17 cellular contexts compared by ENCODE assay signal in genomic region chr1:247908761-247909160, GRCh38. TPM values are rescaled to one million over a fixed set of nuclear protein-coding genes. Genes with fewer than 3 reads are reported as not detected.
DNase-seq lines count a peak whose midpoint lies in the region; ATAC-seq, FAIRE-seq and TF ChIP-seq lines count a peak whose summit lies in the region.
"Had no signal": no experiment of that assay in that cellular context is flagged by ENCODE, and none has a peak within 500 bp of the region (broad histone marks: within the 10 kb centered on the region; RNA-seq: fewer than 3 reads in every experiment).

No MANE protein-coding gene starts in this region.

- no peak for FAIRE-seq in urothelium cell line (lab: Jason Lieb, UNC)
- FAIRE-seq: A549, GM19239, H1 had no signal

- H3K36me3 ChIP-seq in GM23338 (ENCODE audit: insufficient read depth), result no peaks in the 10 kb centered on the region
- no peaks in the 10 kb centered on the region for H3K36me3 ChIP-seq in PC-3 (ENCODE audit: low read depth, low read length)
- H3K36me3 ChIP-seq: BE2C, HAP-1 had no signal

- H3K4me2 ChIP-seq in GM23338 (peak overlapping the region; percentile 50; the same call in 1 of the 2 replicates), PC-3 (ENCODE audit: low read length) (no peak overlapping the region)
- H3K4me2 ChIP-seq: A549 had no signal

- H4K20me1 ChIP-seq in GM23338 (replicated peaks; ENCODE audit: insufficient read depth) (no peaks in the 10 kb centered on the region), PC-3 (ENCODE audit: low read length) (no peaks in the 10 kb centered on the region)

- intact Hi-C loops in CD4-positive, alpha-beta T cell (cut with DNase I, micrococcal nuclease), result no loop called here
- intact Hi-C loops in PC-3 (cut with micrococcal nuclease), result no loop called here

- no peak for ATAC-seq in CD4-positive, alpha-beta T cell (ENCODE audit: poor library complexity)
- ATAC-seq in GM23338 (no peak), PC-3 (no peak)
- ATAC-seq: A549 had no signal

- peak overlapping the region; percentile 48 for H3K4me3 Mint-ChIP-seq in CD4-positive, alpha-beta T cell
- H3K4me3 Mint-ChIP-seq in GM23338, result no peak overlapping the region
- H3K4me3 Mint-ChIP-seq: CD14-positive monocyte had no signal

- H3K27me3 ChIP-seq in CD4-positive, alpha-beta T cell (ENCODE audit: control insufficient read depth, insufficient read depth, low read length), result no peaks in the 10 kb centered on the region
- H3K27me3 ChIP-seq in GM23338 (ENCODE audit: insufficient read depth) (no peaks in the 10 kb centered on the region), PC-3 (ENCODE audit: low read length) (no peaks in the 10 kb centered on the region)
- H3K27me3 ChIP-seq: BE2C had no signal

- no peak overlapping the region for H3K4me3 ChIP-seq in GM23338
- no peak overlapping the region for H3K4me3 ChIP-seq in PC-3 (ENCODE audit: low read length)
- H3K4me3 ChIP-seq: A549, HAP-1 had no signal

- no peaks in the 10 kb centered on the region for H3K9me2 ChIP-seq in GM23338 (ENCODE audit: insufficient read depth)
- H3K9me2 ChIP-seq in PC-3 (replicated peaks; ENCODE audit: low read length), result no peaks in the 10 kb centered on the region

- TF ChIP-seq CTCF in CD4-positive, alpha-beta T cell (IDR thresholded peaks at IDR 0.05), result no peak
- TF ChIP-seq CTCF in GM23338 (conservative IDR thresholded peaks at IDR 0.05; ENCODE audit: low read depth in 2 of 2) (no peak), PC-3 (conservative IDR thresholded peaks at IDR 0.05; ENCODE audit: low read depth, low read length) (no peak)

- CTCF ChIA-PET in CD4-positive, alpha-beta T cell (lab: Charles Lee), result no interaction called here
- CTCF ChIA-PET in PC-3 (lab: Charles Lee), result no interaction called here

- H3K4me1 Mint-ChIP-seq in CD4-positive, alpha-beta T cell (ENCODE audit: low read depth), result peaks cover 18% of the 10 kb centered on the region
- peaks cover 14% of the 10 kb centered on the region for H3K4me1 Mint-ChIP-seq in GM23338

- no peaks in the 10 kb centered on the region for H3K79me2 ChIP-seq in GM23338 (replicated peaks; ENCODE audit: insufficient read depth)
- H3K79me2 ChIP-seq in PC-3 (ENCODE audit: low read length), result no peaks in the 10 kb centered on the region

- H3K27ac Mint-ChIP-seq in CD4-positive, alpha-beta T cell, result no peak overlapping the region
- no peak overlapping the region for H3K27ac Mint-ChIP-seq in GM23338
- H3K27ac Mint-ChIP-seq: CD14-positive monocyte had no signal

- no peaks in the 10 kb centered on the region for H3K9me3 ChIP-seq in CD4-positive, alpha-beta T cell (ENCODE audit: control insufficient read depth, low read length)
- no peaks in the 10 kb centered on the region for H3K9me3 ChIP-seq in PC-3 (ENCODE audit: low read length)
- H3K9me3 ChIP-seq: A549, BE2C, Caco-2, HAP-1 had no signal

- no peak for DNase-seq in CD4-positive, alpha-beta T cell
- DNase-seq in GM23338 (ENCODE audit: low spot score) (peak; percentile 48), PC-3 (peak; percentile 47), urothelium cell line (ENCODE audit: low spot score) (peak; percentile 41), RPMI8226 (no peak), mesenteric fat pad (ENCODE audit: low spot score) (no peak)
- DNase-seq: BE2C; Caco-2; CD8-positive, alpha-beta memory T cell; DND-41; GF-D8 had no signal

- no TSS peak for BruUV-seq in PC-3 (replicated peaks; lab: Mats Ljungman, UMichigan)

- H3K9me3 Mint-ChIP-seq in CD4-positive, alpha-beta T cell, result no peaks in the 10 kb centered on the region
- peaks cover 90% of the 10 kb centered on the region for H3K9me3 Mint-ChIP-seq in GM23338

- no peak overlapping the region for H3K9ac ChIP-seq in PC-3 (ENCODE audit: low read length)

- H3K27me3 Mint-ChIP-seq in CD4-positive, alpha-beta T cell, result no peaks in the 10 kb centered on the region
- peaks cover 3% of the 10 kb centered on the region for H3K27me3 Mint-ChIP-seq in GM23338 (ENCODE audit: insufficient read depth, low read depth, poor library complexity)
- H3K27me3 Mint-ChIP-seq: CD8-positive, alpha-beta memory T cell had no signal

- peaks cover 7% of the 10 kb centered on the region for H3K36me3 Mint-ChIP-seq in CD4-positive, alpha-beta T cell (ENCODE audit: low read depth)
- H3K36me3 Mint-ChIP-seq in GM23338 (ENCODE audit: low read depth), result peaks cover 40% of the 10 kb centered on the region
- H3K36me3 Mint-ChIP-seq: CD14-positive monocyte had no signal

- H3K4me1 ChIP-seq in GM23338 (ENCODE audit: insufficient read depth) (peaks cover 20% of the 10 kb centered on the region), PC-3 (ENCODE audit: insufficient read depth, low read length) (peaks cover 20% of the 10 kb centered on the region)
- H3K4me1 ChIP-seq: A549, BE2C, Caco-2, HAP-1 had no signal

- H2AFZ ChIP-seq in GM23338 (no peak overlapping the region; the same call in 1 of the 2 replicates), PC-3 (ENCODE audit: low read length) (no peak overlapping the region)

- no peak overlapping the region for H3K27ac ChIP-seq in CD4-positive, alpha-beta T cell (ENCODE audit: low read depth, low read length)
- H3K27ac ChIP-seq in GM23338 (ENCODE audit: low read depth), result peak overlapping the region; percentile 98; the same call in 1 of the 2 replicates
- no peak overlapping the region for H3K27ac ChIP-seq in PC-3 (ENCODE audit: low read length)
- H3K27ac ChIP-seq: A549 had no signal

- H3F3A ChIP-seq in GM23338 (replicated peaks; ENCODE audit: low read depth) (0 out of 2 replicates have a peak, but pooled peaks cover 3% of the 10 kb centered on the region), PC-3 (ENCODE audit: low read length, unreplicated experiment) (no peaks in the 10 kb centered on the region)

- POLR2A ChIA-PET in CD4-positive, alpha-beta T cell (lab: Charles Lee), result no interaction called here
- POLR2A ChIA-PET in PC-3 (lab: Charles Lee; ENCODE audit: unreplicated experiment), result no interaction called here

TF ChIP-seq in GM23338, 12 proteins besides CTCF, POLR2A, EP300 and RAD21 (continues in another document):
- TF ChIP-seq CREB1 (CRISPR knock-in tag; IDR thresholded peaks at IDR 0.05; ENCODE audit: low read depth) (no peak), STAT1 (IDR thresholded peaks at IDR 0.05; ENCODE audit: unreplicated experiment) (no peak), NANOG (IDR thresholded peaks at IDR 0.05; ENCODE audit: borderline replicate concordance) (no peak), ZNF331 (CRISPR knock-in tag; IDR thresholded peaks at IDR 0.05; ENCODE audit: low read depth) (no peak), ZNF114 (CRISPR knock-in tag; IDR thresholded peaks at IDR 0.05) (no peak), REST (IDR thresholded peaks at IDR 0.05; ENCODE audit: unreplicated experiment) (no peak)

RNA-seq across cellular contexts. Expression of gene OR2T8, which starts 11.3 kb away (rescaled TPM):
- under 1 TPM in 1 of 2 experiments, not detected in 1; 0.25 TPM for total RNA-seq in CD4-positive, alpha-beta T cell
- not detected in 2 replicates for total RNA-seq in GM23338 (2014; rRNA removed; shearing (Covaris generic))
- 0.40 TPM in 1 of 2 replicates, not detected in the other for polyA plus RNA-seq in GM23338 (2016; fragmentation: Nextera tagmentation; extraction: Ambion mirVana)
- total RNA-seq in PC-3 (2014; rRNA removed), result 0.26 TPM in 1 of 2 replicates, not detected in the other
- not detected for total RNA-seq in mesenteric fat pad
- total RNA-seq: Caco-2; CD8-positive, alpha-beta memory T cell; H1 had no signal
- polyA plus RNA-seq: A549; AG04450; CD14-positive monocyte; CD8-positive, alpha-beta memory T cell; H1 had no signal

RNA-seq across cellular contexts. Expression of gene OR2W3, which starts 13.4 kb away (rescaled TPM):
- total RNA-seq in CD4-positive, alpha-beta T cell, result 1 to 10 TPM; 1.3 to 1.5 TPM
- total RNA-seq in GM23338 (2014; rRNA removed; shearing (Covaris generic)), result 0.45 and 1.9 TPM in 2 replicates
- 0.31 TPM in 1 of 2 replicates, not detected in the other for polyA plus RNA-seq in GM23338 (2016; fragmentation: Nextera tagmentation; extraction: Ambion mirVana)
- total RNA-seq in PC-3 (2014; rRNA removed), result 4.5 and 9.4 TPM in 2 replicates
- not detected for total RNA-seq in mesenteric fat pad
- total RNA-seq: Caco-2; CD8-positive, alpha-beta memory T cell had no signal
- polyA plus RNA-seq: A549; AG04450; CD8-positive, alpha-beta memory T cell had no signal

RNA-seq across cellular contexts. Expression of gene OR2AJ1, which starts 15.9 kb away (rescaled TPM):
- total RNA-seq in CD4-positive, alpha-beta T cell, result not detected
- not detected in 2 replicates for total RNA-seq in GM23338 (2014; rRNA removed; shearing (Covaris generic))
- polyA plus RNA-seq in GM23338 (2016; fragmentation: Nextera tagmentation; extraction: Ambion mirVana), result not detected in 2 replicates
- total RNA-seq in PC-3 (2014; rRNA removed) (not detected in 2 replicates), mesenteric fat pad (not detected)
- total RNA-seq: Caco-2; CD8-positive, alpha-beta memory T cell; H1 had no signal
- polyA plus RNA-seq: A549; AG04450; CD14-positive monocyte; CD8-positive, alpha-beta memory T cell; H1 had no signal

RNA-seq across cellular contexts. Expression of gene OR2L8, which starts 39.9 kb away (rescaled TPM):
- total RNA-seq in CD4-positive, alpha-beta T cell, result under 1 TPM; 0.55 to 0.78 TPM
- not detected in 2 replicates for total RNA-seq in GM23338 (2014; rRNA removed; shearing (Covaris generic))
- polyA plus RNA-seq in GM23338 (2016; fragmentation: Nextera tagmentation; extraction: Ambion mirVana), result not detected in 2 replicates
- total RNA-seq in PC-3 (2014; rRNA removed) (not detected in 2 replicates), mesenteric fat pad (not detected)
- total RNA-seq: Caco-2; CD8-positive, alpha-beta memory T cell; H1 had no signal
- polyA plus RNA-seq: A549; AG04450; CD14-positive monocyte; CD8-positive, alpha-beta memory T cell; H1 had no signal

RNA-seq across cellular contexts. Expression of gene TRIM58, which starts 51.8 kb away (rescaled TPM):
- total RNA-seq in CD4-positive, alpha-beta T cell, result under 1 TPM; 0.16 to 0.20 TPM
- total RNA-seq in GM23338 (2014; rRNA removed; shearing (Covaris generic)), result 3.4 and 4.3 TPM in 2 replicates
- polyA plus RNA-seq in GM23338 (2016; fragmentation: Nextera tagmentation; extraction: Ambion mirVana), result 1.6 and 2.4 TPM in 2 replicates
- total RNA-seq in PC-3 (2014; rRNA removed) (22.7 and 46.9 TPM in 2 replicates), mesenteric fat pad (0.96 TPM)
- total RNA-seq: Caco-2 had no signal
- polyA plus RNA-seq: A549, H1 had no signal

Comparison
In these comparisons a context has a peak if more than half of its experiments do, and no peak if none do; other contexts are left out.
1. DNase-seq: peak in GM23338 (single experiment), PC-3 (single experiment) and urothelium cell line (single experiment); none in CD4-positive, alpha-beta T cell (0 of 10), RPMI8226 (single experiment) and mesenteric fat pad (single experiment).